ENCODE assay signal across 12 cellular contexts in genomic region chr12:26630546-26631027, GRCh38.
DNase-seq lines count a peak whose midpoint lies in the region; ATAC-seq, FAIRE-seq and TF ChIP-seq lines count a peak whose summit lies in the region.
"Had no signal": no experiment of that assay in that cellular context is flagged by ENCODE, and none has a peak within 500 bp of the region (broad histone marks: within the 10 kb centered on the region; RNA-seq: fewer than 3 reads in every experiment).

No MANE protein-coding gene starts in this region.

- no peak overlapping the region for H2AFZ ChIP-seq in trophoblast cell (ENCODE audit: insufficient read depth, low read length, poor library complexity)

- H2BK5ac ChIP-seq in trophoblast cell (ENCODE audit: low read depth, low read length, poor library complexity) = no peak overlapping the region

- no peaks in the 10 kb centered on the region for H3K27me3 Mint-ChIP-seq in activated T-helper 1 cell treated with anti-CD3 and anti-CD28 coated beads, Interleukin-12 subunit alpha, Interleukin-12 subunit beta, Interleukin-2, Interleukin-4 antibody, amounts not matched to agents 30 ng/mL and 10 ng/mL and 1 ng/mL, durations not matched to agents 14 hours and 24 hours and 36 hours (ENCODE audit: insufficient read depth)
- H3K27me3 Mint-ChIP-seq: naive thymus-derived CD8-positive, alpha-beta T cell had no signal

- H3K23ac ChIP-seq in trophoblast cell (ENCODE audit: low read length) = no peak overlapping the region

- no peak overlapping the region for H3K27ac ChIP-seq in trophoblast cell (ENCODE audit: low read depth, low read length)

- DNase-seq in BJ (ENCODE audit: low read depth) (peak; percentile 62), RPMI7951 (ENCODE audit: low read depth) (peak; percentile 85), fibroblast of the aortic adventitia (ENCODE audit: low read depth) (peak; percentile 76), trophoblast cell (peak; percentile 51 to 52), GM12892 (ENCODE audit: insufficient read length) (no peak), COLO829 (ENCODE audit: low spot score) (no peak)
- DNase-seq in activated T-helper 1 cell treated with anti-CD3 and anti-CD28 coated beads, Interleukin-12 subunit alpha, Interleukin-12 subunit beta, Interleukin-2, Interleukin-4 antibody, amounts not matched to agents 30 ng/mL and 10 ng/mL and 1 ng/mL, durations not matched to agents 14 hours and 24 hours and 36 hours (ENCODE audit: low spot score) = no peak
- DNase-seq: activated T-cell treated with anti-CD3 and anti-CD28 coated beads, Interleukin-2, amount 50 U/mL, for 72 hours; DMS79; erythroblast; naive thymus-derived CD8-positive, alpha-beta T cell had no signal

- H3K18ac ChIP-seq in trophoblast cell (ENCODE audit: low read length) = no peak overlapping the region

- peaks cover 27% of the 10 kb centered on the region for H3K36me3 Mint-ChIP-seq in activated T-helper 1 cell treated with anti-CD3 and anti-CD28 coated beads, Interleukin-12 subunit alpha, Interleukin-12 subunit beta, Interleukin-2, Interleukin-4 antibody, amounts not matched to agents 30 ng/mL and 10 ng/mL and 1 ng/mL, durations not matched to agents 14 hours and 24 hours and 36 hours (ENCODE audit: low read depth)

- intact Hi-C loops in activated T-helper 1 cell treated with anti-CD3 and anti-CD28 coated beads, Interleukin-12 subunit alpha, Interleukin-12 subunit beta, Interleukin-2, Interleukin-4 antibody, amounts not matched to agents 30 ng/mL and 10 ng/mL and 1 ng/mL, durations not matched to agents 14 hours and 24 hours and 36 hours (cut with micrococcal nuclease) = no loop called here

- H2BK120ac ChIP-seq in trophoblast cell (ENCODE audit: insufficient read depth, low read length, poor library complexity) = no peak overlapping the region

- no peak overlapping the region for H4K8ac ChIP-seq in trophoblast cell (ENCODE audit: low read depth, low read length)

- no peak overlapping the region for H3K4me2 ChIP-seq in trophoblast cell (ENCODE audit: low read length)

- TF ChIP-seq POLR2A in GM12892 (IDR thresholded peaks at IDR 0.05; ENCODE audit: low read depth, low read length) = no peak

- H3K27me3 ChIP-seq in BJ (ENCODE audit: control insufficient read depth, insufficient read depth, low read length) = no peaks in the 10 kb centered on the region
- H3K27me3 ChIP-seq in trophoblast cell (ENCODE audit: insufficient read depth, low read length) = no peaks in the 10 kb centered on the region

- H3K4me1 ChIP-seq in trophoblast cell (ENCODE audit: control insufficient read depth in 1 of 2, insufficient read depth in 2 of 2, low read length in 2 of 2) = peaks cover 0 to 2% of the 10 kb centered on the region in 2 experiments

- no peaks in the 10 kb centered on the region for H3K9me3 ChIP-seq in trophoblast cell (ENCODE audit: insufficient read depth, low read depth, low read length)

- no peak overlapping the region for H3K9ac ChIP-seq in trophoblast cell (ENCODE audit: low read length)

- H3K4me3 ChIP-seq in BJ (ENCODE audit: low read depth, low read length) (no peak overlapping the region), fibroblast of the aortic adventitia (ENCODE audit: low read depth, low read length) (peak overlapping the region; percentile 22), trophoblast cell (ENCODE audit: low read depth, low read length) (no peak overlapping the region)

- no peak for ATAC-seq in HG03139 (IDR thresholded peaks at IDR 0.05; ENCODE audit: unreplicated experiment)
- ATAC-seq: activated T-cell treated with anti-CD3 and anti-CD28 coated beads, Interleukin-2, amount 50 U/mL, for 72 hours; naive thymus-derived CD8-positive, alpha-beta T cell had no signal

- no peak overlapping the region for H4K12ac ChIP-seq in trophoblast cell (ENCODE audit: low read depth, low read length)

- FAIRE-seq in GM12892 (lab: Jason Lieb, UNC) = no peak

- no peak overlapping the region for H3K27ac Mint-ChIP-seq in activated T-helper 1 cell treated with anti-CD3 and anti-CD28 coated beads, Interleukin-12 subunit alpha, Interleukin-12 subunit beta, Interleukin-2, Interleukin-4 antibody, amounts not matched to agents 30 ng/mL and 10 ng/mL and 1 ng/mL, durations not matched to agents 14 hours and 24 hours and 36 hours
- H3K27ac Mint-ChIP-seq: activated T-cell treated with anti-CD3 and anti-CD28 coated beads, Interleukin-2, amount 50 U/mL, for 72 hours had no signal

- no peak overlapping the region for H2AK5ac ChIP-seq in trophoblast cell (ENCODE audit: low read length)

- no peaks in the 10 kb centered on the region for H3K79me1 ChIP-seq in trophoblast cell (ENCODE audit: low read length)

- no peaks in the 10 kb centered on the region for H3K79me2 ChIP-seq in trophoblast cell (ENCODE audit: control insufficient read depth, insufficient read depth, low read length, poor library complexity)

- no peak overlapping the region for H4K91ac ChIP-seq in trophoblast cell (ENCODE audit: low read depth, low read length)

- no peak overlapping the region for H3K4ac ChIP-seq in trophoblast cell (ENCODE audit: low read depth, low read length)

- no peak overlapping the region for H3K14ac ChIP-seq in trophoblast cell (ENCODE audit: low read length)

- CTCF ChIA-PET in BJ (lab: Yijun Ruan, JAX) = interaction anchor here (1.0 to 3.3 kb wide), 9 partner anchors 11 to 215 kb away, joined by 3 to 24 read pairs (median 5); no protein-coding TSS in a partner anchor

- H2BK12ac ChIP-seq in trophoblast cell (ENCODE audit: low read length) = no peak overlapping the region

- no CpG with 5 or more reads among the region's 10 CpGs for WGBS in trophoblast cell (ENCODE audit: extremely low coverage, insufficient coverage, insufficient read length)

- no peak overlapping the region for H3K4me3 Mint-ChIP-seq in activated T-helper 1 cell treated with anti-CD3 and anti-CD28 coated beads, Interleukin-12 subunit alpha, Interleukin-12 subunit beta, Interleukin-2, Interleukin-4 antibody, amounts not matched to agents 30 ng/mL and 10 ng/mL and 1 ng/mL, durations not matched to agents 14 hours and 24 hours and 36 hours
- H3K4me3 Mint-ChIP-seq: activated T-cell treated with anti-CD3 and anti-CD28 coated beads, Interleukin-2, amount 50 U/mL, for 72 hours; naive thymus-derived CD8-positive, alpha-beta T cell had no signal

- no peak for TF ChIP-seq CTCF in BJ (IDR thresholded peaks at IDR 0.05; ENCODE audit: insufficient read depth, low read depth, low read length)
- TF ChIP-seq CTCF in fibroblast of the aortic adventitia (IDR thresholded peaks at IDR 0.05; ENCODE audit: insufficient read depth, low read length) = peak; percentile 13

- H3K36me3 ChIP-seq in BJ (ENCODE audit: control insufficient read depth, insufficient read depth, low read length) (no peaks in the 10 kb centered on the region), trophoblast cell (ENCODE audit: control insufficient read depth in 1 of 2, insufficient read depth in 2 of 2, low read length in 2 of 2) (no peaks in the 10 kb centered on the region)

- H3K4me1 Mint-ChIP-seq in activated T-helper 1 cell treated with anti-CD3 and anti-CD28 coated beads, Interleukin-12 subunit alpha, Interleukin-12 subunit beta, Interleukin-2, Interleukin-4 antibody, amounts not matched to agents 30 ng/mL and 10 ng/mL and 1 ng/mL, durations not matched to agents 14 hours and 24 hours and 36 hours (ENCODE audit: low read depth) = peaks cover 20% of the 10 kb centered on the region
- H3K4me1 Mint-ChIP-seq: naive thymus-derived CD8-positive, alpha-beta T cell had no signal

- POLR2A ChIA-PET in BJ (lab: Charles Lee) = interaction anchor here (0.5 to 0.6 kb wide), 3 partner anchors 57 to 1425 kb away, joined by 3 to 9 read pairs (median 4); no protein-coding TSS in a partner anchor

- no peaks in the 10 kb centered on the region for H3K9me3 Mint-ChIP-seq in activated T-helper 1 cell treated with anti-CD3 and anti-CD28 coated beads, Interleukin-12 subunit alpha, Interleukin-12 subunit beta, Interleukin-2, Interleukin-4 antibody, amounts not matched to agents 30 ng/mL and 10 ng/mL and 1 ng/mL, durations not matched to agents 14 hours and 24 hours and 36 hours
- H3K9me3 Mint-ChIP-seq: activated T-cell treated with anti-CD3 and anti-CD28 coated beads, Interleukin-2, amount 50 U/mL, for 72 hours; naive thymus-derived CD8-positive, alpha-beta T cell had no signal

Comparison
In these comparisons a context has a peak if more than half of its experiments do, and no peak if none do; other contexts are left out.
1. DNase-seq: peak in BJ (single experiment), RPMI7951 (single experiment), fibroblast of the aortic adventitia (single experiment) and trophoblast cell (2 of 2); none in GM12892 (single experiment), COLO829 (single experiment) and activated T-helper 1 cell treated with anti-CD3 and anti-CD28 coated beads, Interleukin-12 subunit alpha, Interleukin-12 subunit beta, Interleukin-2, Interleukin-4 antibody, amounts not matched to agents 30 ng/mL and 10 ng/mL and 1 ng/mL, durations not matched to agents 14 hours and 24 hours and 36 hours (single experiment).